In genomic region chr6:29016559-29017427, GRCh38 we compare ENCODE assay signal across 8 cellular contexts. TPM values are rescaled to one million over a fixed set of nuclear protein-coding genes. Genes with fewer than 3 reads are reported as not detected.
DNase-seq lines count a peak whose midpoint lies in the region; ATAC-seq and TF ChIP-seq lines count a peak whose summit lies in the region.

No MANE protein-coding gene starts in this region.

- no peaks in the 10 kb centered on the region for H3K79me2 ChIP-seq in neural progenitor cell (ENCODE audit: low read depth)

- no peaks in the 10 kb centered on the region for H3K36me3 ChIP-seq in neural progenitor cell
- no peaks in the 10 kb centered on the region for H3K36me3 ChIP-seq in stomach smooth muscle (ENCODE audit: control insufficient read depth in 2 of 2, insufficient read depth in 2 of 2, low read length in 2 of 2)

- H3K27me3 ChIP-seq in neural progenitor cell (peaks cover 39% of the 10 kb centered on the region), stomach smooth muscle (ENCODE audit: control insufficient read depth in 1 of 2, insufficient read depth in 2 of 2, low read length in 2 of 2) (peaks cover 15 to 25% of the 10 kb centered on the region in 2 donors)

- no peaks in the 10 kb centered on the region for H3K4me1 ChIP-seq in neural progenitor cell
- H3K4me1 ChIP-seq in stomach smooth muscle (ENCODE audit: control insufficient read depth, insufficient read depth, low read length): peaks cover 6% of the 10 kb centered on the region

- H3K4me2 ChIP-seq in neural progenitor cell: peak overlapping the region; percentile 87

- H3K27ac ChIP-seq in RWPE1 (peak overlapping the region; percentile 63), neural progenitor cell (no peak overlapping the region), stomach smooth muscle (ENCODE audit: low read length) (no peak overlapping the region)

- H3K4me1 Mint-ChIP-seq in neural progenitor cell: peaks cover 3% of the 10 kb centered on the region

- ATAC-seq in GM21825 (IDR thresholded peaks at IDR 0.05; ENCODE audit: unreplicated experiment): peak; percentile 67

- H3K36me3 Mint-ChIP-seq in neural progenitor cell: no peaks in the 10 kb centered on the region

- H3K9me3 ChIP-seq in neural progenitor cell (ENCODE audit: low read depth) (no peaks in the 10 kb centered on the region), stomach smooth muscle (ENCODE audit: control insufficient read depth in 2 of 2, low read length in 2 of 2) (no peaks in the 10 kb centered on the region)

- POLR2A ChIA-PET in RWPE1 (lab: Yijun Ruan, JAX; ENCODE audit: low non-redundant PET): interaction anchor here (1.2 kb wide), 1 partner anchor 94 kb away, joined by 3 read pairs; no protein-coding TSS in a partner anchor

- no peaks in the 10 kb centered on the region for H3K27me3 Mint-ChIP-seq in neural progenitor cell (ENCODE audit: insufficient read depth, low read depth)

- peak; percentile 86 for DNase-seq in Daoy (ENCODE audit: low read depth)
- peak; percentile 85 to 89 for DNase-seq in Kasumi-1 (lab: John Stamatoyannopoulos, UW)
- peak; percentile 58 for DNase-seq in RWPE1 (ENCODE audit: low spot score)
- DNase-seq in activated effector memory CD4-positive, alpha-beta T cell treated with Interleukin-2 at 50 U/mL for 16 hours: peak; percentile 71
- peak; percentile 62 for DNase-seq in foreskin melanocyte
- peak; percentile 87 for DNase-seq in neural progenitor cell (ENCODE audit: low spot score)

- H3K27ac Mint-ChIP-seq in neural progenitor cell: peak overlapping the region; percentile 21

- H3K9ac ChIP-seq in neural progenitor cell (no peak overlapping the region), stomach smooth muscle (ENCODE audit: low read length in 2 of 2) (peak overlapping the region; percentile 47 to 60)

- TF ChIP-seq CTCF in RWPE1 (conservative IDR thresholded peaks at IDR 0.05; ENCODE audit: low read depth): peak; percentile 80
- peak; percentile 91 for TF ChIP-seq CTCF in neural progenitor cell (IDR thresholded peaks at IDR 0.05)

- H3K4me3 ChIP-seq in neural progenitor cell: peak overlapping the region; percentile 76
- H3K4me3 ChIP-seq in stomach smooth muscle (ENCODE audit: low read length in 2 of 2): peak overlapping the region; percentile 69 to 88

- H3K9me3 Mint-ChIP-seq in neural progenitor cell: peaks cover 6% of the 10 kb centered on the region

- peak overlapping the region; percentile 92 for H3K4me3 Mint-ChIP-seq in neural progenitor cell

- CTCF ChIA-PET in RWPE1 (lab: Yijun Ruan, JAX): interaction anchor here (0.7 to 2.2 kb wide), 4 partner anchors 9 to 194 kb away, joined by 3 to 5 read pairs (median 4); no protein-coding TSS in a partner anchor

- H2AFZ ChIP-seq in neural progenitor cell (replicated peaks): peak overlapping the region; percentile 99

- H4K20me1 ChIP-seq in neural progenitor cell (ENCODE audit: low read depth): no peaks in the 10 kb centered on the region

- H3F3A ChIP-seq in neural progenitor cell (ENCODE audit: low read depth): peaks cover 8% of the 10 kb centered on the region

RNA-seq across cellular contexts. Expression of gene ZNF311, which starts 11.7 kb away (rescaled TPM):
- 0.74 and 2.1 TPM in 2 replicates for total RNA-seq in Daoy (2014; rRNA removed; shearing (Covaris generic))
- total RNA-seq in neural progenitor cell (ENCODE audit: low replicate concordance): 1.9 and 2.0 TPM in 2 replicates

RNA-seq across cellular contexts. Expression of gene OR2W1, which starts 28.2 kb away (rescaled TPM):
- total RNA-seq in Daoy (2014; rRNA removed; shearing (Covaris generic)): not detected in 2 replicates
- not detected in 2 replicates for total RNA-seq in neural progenitor cell (ENCODE audit: low replicate concordance)
